1 cellular context compared by ENCODE assay signal in the genomic region with DNA sequence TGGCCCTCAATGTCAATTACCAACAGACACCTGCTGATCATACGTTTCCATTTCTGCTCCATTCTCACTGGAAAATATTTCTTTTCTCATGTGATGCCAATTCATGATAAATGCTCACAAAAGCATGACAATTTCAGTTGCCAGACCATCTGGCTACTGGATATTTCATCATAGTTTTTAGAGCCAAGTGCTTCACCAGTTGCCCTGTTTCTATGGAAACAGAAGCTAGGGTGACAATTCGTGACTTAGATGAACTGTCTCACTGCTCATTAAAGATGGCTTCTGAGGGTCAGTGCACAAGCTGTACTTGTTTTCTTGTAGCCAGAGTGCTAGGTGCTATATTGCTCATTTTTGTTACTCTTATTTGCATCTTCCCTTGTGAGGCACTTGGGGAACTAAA.
TF ChIP-seq lines count a peak whose summit lies in the region.

No MANE protein-coding gene starts in this region.

TF ChIP-seq in IMR-90, 13 proteins besides CTCF, POLR2A, EP300 and RAD21:
- TF ChIP-seq MAZ (IDR thresholded peaks at IDR 0.05; ENCODE audit: borderline replicate concordance, low read depth, low read length) (no peak), CEBPB (IDR thresholded peaks at IDR 0.05; ENCODE audit: low read depth, low read length) (peak; percentile 19; the same call in 1 of the 2 replicates)
